ENCODE assay signal across 1 cellular context in genomic region chr18:39840406-39840805, GRCh38.
TF ChIP-seq lines count a peak whose summit lies in the region.

No MANE protein-coding gene starts in this region.

TF ChIP-seq in GM23338, 12 proteins besides CTCF, POLR2A, EP300 and RAD21 (continued from another document):
- no peak for TF ChIP-seq EZH2phosphoT487 (IDR thresholded peaks at IDR 0.05; ENCODE audit: unreplicated experiment)
- TF ChIP-seq JUNB (IDR thresholded peaks at IDR 0.05; ENCODE audit: unreplicated experiment), result no peak
